Comparison of ENCODE assay signal across 2 cellular contexts in genomic region chr20:13364278-13365170, GRCh38.
TF ChIP-seq lines count a peak whose summit lies in the region.

No MANE protein-coding gene starts in this region.

TF ChIP-seq in HepG2, 621 proteins besides CTCF, POLR2A, EP300 and RAD21:
- no peak for TF ChIP-seq KLF16 (CRISPR knock-in tag; IDR thresholded peaks at IDR 0.05)
- no peak for TF ChIP-seq SP1 (IDR thresholded peaks at IDR 0.05)
- no peak for TF ChIP-seq SP1 (CRISPR knock-in tag; IDR thresholded peaks at IDR 0.05)
- no peak for TF ChIP-seq HDAC6 (IDR thresholded peaks at IDR 0.05; ENCODE audit: low read depth, low read length)
- no peak for TF ChIP-seq ZC3H4 (CRISPR knock-in tag; IDR thresholded peaks at IDR 0.05; ENCODE audit: borderline replicate concordance)
- no peak for TF ChIP-seq NFE2L2 (IDR thresholded peaks at IDR 0.05; ENCODE audit: low read length)
- TF ChIP-seq MYC (CRISPR knock-in tag; IDR thresholded peaks at IDR 0.05; ENCODE audit: borderline replicate concordance): no peak
- no peak for TF ChIP-seq HNF1B (CRISPR knock-in tag; IDR thresholded peaks at IDR 0.05)
- TF ChIP-seq FOXO4 (CRISPR knock-in tag; conservative IDR thresholded peaks at IDR 0.05): 0 out of 2 replicates have a peak, but pooled peaks have one; percentile 75
- TF ChIP-seq MAFF (IDR thresholded peaks at IDR 0.05; ENCODE audit: low read depth, low read length): peak; percentile 50; the same call in 1 of the 2 replicates
- peak; percentile 63 to 72 for TF ChIP-seq MAFK (conservative IDR thresholded peaks at IDR 0.05 in 1 of 2, IDR thresholded peaks at IDR 0.05 in 1 of 2; ENCODE audit: low read length in 2 of 2)
- no peak for TF ChIP-seq ZC3H13 (CRISPR knock-in tag; IDR thresholded peaks at IDR 0.05)
- no peak for TF ChIP-seq GMEB2 (CRISPR knock-in tag; IDR thresholded peaks at IDR 0.05; ENCODE audit: low read depth)
- no peak for TF ChIP-seq ZNF142 (CRISPR knock-in tag; IDR thresholded peaks at IDR 0.05)

TF ChIP-seq in H1, 55 proteins besides CTCF, POLR2A, EP300 and RAD21:
- no peak for TF ChIP-seq NANOG (IDR thresholded peaks at IDR 0.05; ENCODE audit: insufficient read depth, low read depth, low read length, poor library complexity, severe bottlenecking)
- no peak for TF ChIP-seq SUZ12 (IDR thresholded peaks at IDR 0.05; ENCODE audit: low read length)
- no peak for TF ChIP-seq SP4 (IDR thresholded peaks at IDR 0.05; ENCODE audit: low read length)
- no peak for TF ChIP-seq TAF1 (IDR thresholded peaks at IDR 0.05; ENCODE audit: low read depth, low read length)
- no peak for TF ChIP-seq TBP (IDR thresholded peaks at IDR 0.05; ENCODE audit: low read depth, low read length)
- no peak for TF ChIP-seq CHD1 (IDR thresholded peaks at IDR 0.05; ENCODE audit: low read depth, low read length)
- TF ChIP-seq ATF3 (IDR thresholded peaks at IDR 0.05; ENCODE audit: insufficient read depth, low read depth, low read length): no peak
- no peak for TF ChIP-seq JUN (IDR thresholded peaks at IDR 0.05; ENCODE audit: low read depth, low read length)
- no peak for TF ChIP-seq MAX (IDR thresholded peaks at IDR 0.05)
- TF ChIP-seq ATF2 (IDR thresholded peaks at IDR 0.05; ENCODE audit: low read length): no peak
- no peak for TF ChIP-seq TEAD4 (IDR thresholded peaks at IDR 0.05; ENCODE audit: low read depth, low read length)
- TF ChIP-seq SP1 (IDR thresholded peaks at IDR 0.05; ENCODE audit: low read depth, low read length): no peak
- no peak for TF ChIP-seq PHF8 (conservative IDR thresholded peaks at IDR 0.05; ENCODE audit: low read depth, low read length)
- no peak for TF ChIP-seq CEBPB (IDR thresholded peaks at IDR 0.05; ENCODE audit: low read depth, low read length)
- no peak for TF ChIP-seq FOSL1 (IDR thresholded peaks at IDR 0.05; ENCODE audit: insufficient read depth, low read depth, low read length)
